1 cellular context compared by ENCODE assay signal in genomic region chr16:2840914-2841313, GRCh38.
TF ChIP-seq lines count a peak whose summit lies in the region.

No MANE protein-coding gene starts in this region.

TF ChIP-seq in K562, 482 proteins besides CTCF, POLR2A, EP300 and RAD21:
- TF ChIP-seq ARID3B (CRISPR knock-in tag; IDR thresholded peaks at IDR 0.05; ENCODE audit: borderline replicate concordance) (no peak), TFAM (CRISPR knock-in tag; conservative IDR thresholded peaks at IDR 0.05) (no peak), PRDM10 (IDR thresholded peaks at IDR 0.05; ENCODE audit: partially characterized antibody) (peak; percentile 39), EGR1 (conservative IDR thresholded peaks at IDR 0.05) (peak; percentile 59), TGIF2 (CRISPR knock-in tag; IDR thresholded peaks at IDR 0.05) (no peak), ESRRB (CRISPR knock-in tag; IDR thresholded peaks at IDR 0.05; ENCODE audit: borderline replicate concordance) (no peak), MITF (IDR thresholded peaks at IDR 0.05) (no peak), ZNF586 (CRISPR knock-in tag; conservative IDR thresholded peaks at IDR 0.05) (no peak), DPF2 (IDR thresholded peaks at IDR 0.05) (no peak), ZNF165 (CRISPR knock-in tag; IDR thresholded peaks at IDR 0.05; ENCODE audit: borderline replicate concordance) (no peak), MEF2A (IDR thresholded peaks at IDR 0.05; ENCODE audit: control insufficient read depth, low read depth, low read length) (no peak)
- TF ChIP-seq, protein P1, sequence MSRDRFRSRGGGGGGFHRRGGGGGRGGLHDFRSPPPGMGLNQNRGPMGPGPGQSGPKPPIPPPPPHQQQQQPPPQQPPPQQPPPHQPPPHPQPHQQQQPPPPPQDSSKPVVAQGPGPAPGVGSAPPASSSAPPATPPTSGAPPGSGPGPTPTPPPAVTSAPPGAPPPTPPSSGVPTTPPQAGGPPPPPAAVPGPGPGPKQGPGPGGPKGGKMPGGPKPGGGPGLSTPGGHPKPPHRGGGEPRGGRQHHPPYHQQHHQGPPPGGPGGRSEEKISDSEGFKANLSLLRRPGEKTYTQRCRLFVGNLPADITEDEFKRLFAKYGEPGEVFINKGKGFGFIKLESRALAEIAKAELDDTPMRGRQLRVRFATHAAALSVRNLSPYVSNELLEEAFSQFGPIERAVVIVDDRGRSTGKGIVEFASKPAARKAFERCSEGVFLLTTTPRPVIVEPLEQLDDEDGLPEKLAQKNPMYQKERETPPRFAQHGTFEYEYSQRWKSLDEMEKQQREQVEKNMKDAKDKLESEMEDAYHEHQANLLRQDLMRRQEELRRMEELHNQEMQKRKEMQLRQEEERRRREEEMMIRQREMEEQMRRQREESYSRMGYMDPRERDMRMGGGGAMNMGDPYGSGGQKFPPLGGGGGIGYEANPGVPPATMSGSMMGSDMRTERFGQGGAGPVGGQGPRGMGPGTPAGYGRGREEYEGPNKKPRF (IDR thresholded peaks at IDR 0.05; ENCODE audit: low read depth, low read length): no peak
TF ChIP-seq in K562: peak in this region for 2.
